9 cellular contexts compared by ENCODE assay signal in genomic region chrX:40468033-40468979, GRCh38.
DNase-seq lines count a peak whose midpoint lies in the region; FAIRE-seq and TF ChIP-seq lines count a peak whose summit lies in the region.
"Had no signal": no experiment of that assay in that cellular context is flagged by ENCODE, and none has a peak within 500 bp of the region (broad histone marks: within the 10 kb centered on the region; RNA-seq: fewer than 3 reads in every experiment).

No MANE protein-coding gene starts in this region.

- no peak overlapping the region for H2BK15ac ChIP-seq in H1 (ENCODE audit: low read length)

- peak overlapping the region; percentile 35; the same call in 1 of the 2 replicates for H2BK12ac ChIP-seq in H1 (ENCODE audit: low read depth, low read length)

- H3K4me1 ChIP-seq in H1 (replicated peaks in 1 of 4; ENCODE audit: control insufficient read depth in 3 of 4, insufficient read depth in 4 of 4, low read length in 3 of 4): peaks cover 0 to 7% (median 3%) of the 10 kb centered on the region in 4 experiments; a peak in 4 of 7 replicates
- peaks cover 0 to 29% (median 0%) of the 10 kb centered on the region in 4 donors for H3K4me1 ChIP-seq in tibial nerve

- TF ChIP-seq EP300 in H1 (IDR thresholded peaks at IDR 0.05; ENCODE audit: borderline replicate concordance in 1 of 2, low read depth in 2 of 2, low read length in 2 of 2) (no peak), tibial nerve (IDR thresholded peaks at IDR 0.05) (peak in 1 of 2 donors; percentile 49)

- no peaks in the 10 kb centered on the region for H3K9me3 ChIP-seq in H1 (ENCODE audit: insufficient read depth in 2 of 2, low read depth in 1 of 2, low read length in 1 of 2)
- H3K9me3 ChIP-seq in tibial nerve: no peaks in the 10 kb centered on the region

- no peak overlapping the region for H3K4me2 ChIP-seq in H1 (ENCODE audit: insufficient read depth in 1 of 2, low read depth in 2 of 2, low read length in 2 of 2)

- no peak overlapping the region for H3K56ac ChIP-seq in H1 (replicated peaks; ENCODE audit: insufficient read length, low read depth, low read length)

- H2AK5ac ChIP-seq in H1 (ENCODE audit: low read depth, low read length): no peak overlapping the region

- WGBS in H1 (ENCODE audit: extremely low coverage in 1 of 2, insufficient coverage in 1 of 2, insufficient read length in 1 of 2, insufficient replicate concordance in 2 of 2, low coverage in 1 of 2, low lambda C conversion rate in 2 of 2, missing lambda C conversion rate in 1 of 2), 2 experiments: 85% methylated on average over 6 of the region's 7 CpGs; no CpG with 5 or more reads in 1 of the 2 experiments
- 32 to 44% methylated on average over 7 of the region's 7 CpGs for WGBS in tibial nerve, 2 donors

- H3K36me3 Mint-ChIP-seq in HFFc6 (ENCODE audit: low read depth): no peaks in the 10 kb centered on the region
- no peaks in the 10 kb centered on the region for H3K36me3 Mint-ChIP-seq in mesothelial cell of epicardium
- H3K36me3 Mint-ChIP-seq: activated naive CD8-positive, alpha-beta T cell had no signal

- peak; percentile 93 for FAIRE-seq in H1 (lab: Jason Lieb, UNC)

- no peak overlapping the region for H3K9ac ChIP-seq in H1 (replicated peaks in 1 of 4; ENCODE audit: extremely low read depth in 1 of 4, low read depth in 3 of 4, low read length in 3 of 4)

- no peaks in the 10 kb centered on the region for H3K23me2 ChIP-seq in H1 (ENCODE audit: low read depth, low read length)

- H4K8ac ChIP-seq in H1 (ENCODE audit: extremely low read depth, insufficient read depth, low read length): no peak overlapping the region

- H3K79me2 ChIP-seq in H1 (ENCODE audit: control insufficient read depth in 1 of 2, insufficient read depth in 2 of 2, low read length in 2 of 2): no peaks in the 10 kb centered on the region

- no peaks in the 10 kb centered on the region for H4K20me1 ChIP-seq in H1 (replicated peaks in 1 of 2; ENCODE audit: control insufficient read depth in 1 of 2, insufficient read depth in 2 of 2, low read length in 2 of 2)

- TF ChIP-seq CTCF in GM10248 (IDR thresholded peaks at IDR 0.05; ENCODE audit: control extremely low read depth, extremely low read depth, low read depth, missing control alignments) (peak; percentile 41), HFFc6 (IDR thresholded peaks at IDR 0.05) (peak; percentile 13; the same call in 1 of the 2 replicates), H1 (IDR thresholded peaks at IDR 0.05; ENCODE audit: control extremely low read depth in 1 of 3, insufficient read depth in 1 of 3, low read depth in 1 of 3, low read length in 3 of 3) (peak; percentile 25 to 38 (median 31)), tibial nerve (IDR thresholded peaks at IDR 0.05) (peak in 2 of 5 experiments; percentile 12 to 54), mesothelial cell of epicardium (IDR thresholded peaks at IDR 0.05; ENCODE audit: unreplicated experiment) (no peak)

- H4K5ac ChIP-seq in H1 (ENCODE audit: insufficient read length, low read depth, low read length): no peak overlapping the region

- H3K36me3 ChIP-seq in H1 (ENCODE audit: control insufficient read depth in 2 of 4, insufficient read depth in 4 of 4, low read length in 3 of 4) (no peaks in the 10 kb centered on the region), tibial nerve (no peaks in the 10 kb centered on the region)

- H3K23ac ChIP-seq in H1 (ENCODE audit: insufficient read length): no peak overlapping the region

- H3K27me3 Mint-ChIP-seq in HFFc6 (ENCODE audit: insufficient read depth): peaks cover 25% of the 10 kb centered on the region
- H3K27me3 Mint-ChIP-seq in mesothelial cell of epicardium (ENCODE audit: low read depth): no peaks in the 10 kb centered on the region
- H3K27me3 Mint-ChIP-seq: activated naive CD8-positive, alpha-beta T cell had no signal

- H2BK120ac ChIP-seq in H1 (replicated peaks; ENCODE audit: low read depth, low read length): no peak overlapping the region

- peak; percentile 51 for DNase-seq in GM10248 (ENCODE audit: extremely low spot score)
- peak; percentile 18 for DNase-seq in HFFc6
- peak; percentile 49 to 79 for DNase-seq in NCI-H2081 (lab: John Stamatoyannopoulos, UW)
- peak; percentile 49 for DNase-seq in UCSD-AML1 (lab: John Stamatoyannopoulos, UW; ENCODE audit: unreplicated experiment)
- no peak for DNase-seq in H1 (ENCODE audit: low read depth in 1 of 2, low spot score in 2 of 2)
- DNase-seq in middle frontal gyrus (ENCODE audit: extremely low spot score, low spot score): peak; percentile 7
- peak; percentile 17 to 46 for DNase-seq in tibial nerve (ENCODE audit: low spot score in 2 of 2)
- no peak for DNase-seq in mesothelial cell of epicardium (ENCODE audit: low spot score in 2 of 2, unreplicated experiment in 2 of 2)

- no peak overlapping the region for H3K4me3 ChIP-seq in H1 (ENCODE audit: extremely low read depth in 1 of 4, insufficient read depth in 2 of 4, low read depth in 3 of 4, low read length in 4 of 4)
- H3K4me3 ChIP-seq in tibial nerve: no peak overlapping the region

- H3K4ac ChIP-seq in H1 (replicated peaks; ENCODE audit: insufficient read length, low read depth, low read length): no peak overlapping the region

- H2BK20ac ChIP-seq in H1 (ENCODE audit: low read length): no peak overlapping the region

- no peaks in the 10 kb centered on the region for H3K79me1 ChIP-seq in H1 (ENCODE audit: low read depth, low read length)

- CTCF ChIA-PET in GM10248 (lab: Yijun Ruan, JAX) (interaction anchor here (0.8 to 1.2 kb wide), 9 partner anchors 10 to 738 kb away, joined by 3 to 4 read pairs (median 3); no protein-coding TSS in a partner anchor), H1 (lab: Charles Lee; ENCODE audit: partially characterized antibody) (interaction anchor here (0.6 to 2.1 kb wide), 11 partner anchors 10 to 234 kb away, joined by 3 to 9 read pairs (median 4); no protein-coding TSS in a partner anchor)

- no peak overlapping the region for H3K18ac ChIP-seq in H1 (ENCODE audit: extremely low read depth, low read length)

- H2AFZ ChIP-seq in H1 (ENCODE audit: low read length): no peak overlapping the region

- no peaks in the 10 kb centered on the region for H3K9me3 Mint-ChIP-seq in HFFc6
- H3K9me3 Mint-ChIP-seq in mesothelial cell of epicardium: peaks cover 25% of the 10 kb centered on the region

- H3K27ac ChIP-seq in H1 (ENCODE audit: low read depth, low read length): no peak overlapping the region
- H3K27ac ChIP-seq in tibial nerve: peak overlapping the region in 3 of 4 donors; percentile 0 to 66 (median 66)

- peak; percentile 70 to 75 for TF ChIP-seq RAD21 in H1 (IDR thresholded peaks at IDR 0.05 in 1 of 2, conservative IDR thresholded peaks at IDR 0.05 in 1 of 2; ENCODE audit: low read depth in 2 of 2, low read length in 2 of 2)

- TF ChIP-seq POLR2A in H1 (IDR thresholded peaks at IDR 0.05; ENCODE audit: control extremely low read depth in 1 of 2, low read depth in 2 of 2, low read length in 2 of 2): no peak
- no peak for TF ChIP-seq POLR2A in tibial nerve (IDR thresholded peaks at IDR 0.05)

- H3K27me3 ChIP-seq in H1 (replicated peaks in 1 of 4; ENCODE audit: control insufficient read depth in 3 of 4, extremely low read depth in 1 of 4, insufficient read depth in 3 of 4, low read length in 3 of 4) (no peaks in the 10 kb centered on the region), tibial nerve (no peaks in the 10 kb centered on the region)

- no peak overlapping the region for H2BK5ac ChIP-seq in H1 (ENCODE audit: low read depth, low read length)

- no peak overlapping the region for H3K14ac ChIP-seq in H1 (ENCODE audit: insufficient read length)

- H3K4me3 Mint-ChIP-seq in HFFc6: peak overlapping the region; percentile 59; the same call in 1 of the 2 replicates
- no peak overlapping the region for H3K4me3 Mint-ChIP-seq in mesothelial cell of epicardium
- H3K4me3 Mint-ChIP-seq: activated naive CD8-positive, alpha-beta T cell had no signal

- H3K4me1 Mint-ChIP-seq in HFFc6 (ENCODE audit: low read depth): peaks cover 11% of the 10 kb centered on the region
- H3K4me1 Mint-ChIP-seq in mesothelial cell of epicardium: peaks cover 14% of the 10 kb centered on the region

- peak overlapping the region; percentile 18 for H4K91ac ChIP-seq in H1 (replicated peaks; ENCODE audit: insufficient read length, low read length)

- POLR2A ChIA-PET in GM10248 (lab: Yijun Ruan, JAX): no interaction called here
- POLR2A ChIA-PET in H1 (lab: Charles Lee; ENCODE audit: partially characterized antibody): no interaction called here

- H3K27ac Mint-ChIP-seq in HFFc6 (no peak overlapping the region), mesothelial cell of epicardium (no peak overlapping the region)
- H3K27ac Mint-ChIP-seq: activated naive CD8-positive, alpha-beta T cell had no signal

TF ChIP-seq in H1, 55 proteins besides CTCF, POLR2A, EP300 and RAD21 (continues in another document):
- TF ChIP-seq, protein P1, sequence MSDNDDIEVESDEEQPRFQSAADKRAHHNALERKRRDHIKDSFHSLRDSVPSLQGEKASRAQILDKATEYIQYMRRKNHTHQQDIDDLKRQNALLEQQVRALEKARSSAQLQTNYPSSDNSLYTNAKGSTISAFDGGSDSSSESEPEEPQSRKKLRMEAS (IDR thresholded peaks at IDR 0.05): no peak
- TF ChIP-seq NANOG (IDR thresholded peaks at IDR 0.05; ENCODE audit: insufficient read depth, low read depth, low read length, poor library complexity, severe bottlenecking) (no peak), YY1 (IDR thresholded peaks at IDR 0.05; ENCODE audit: low read depth, low read length) (no peak), TBP (IDR thresholded peaks at IDR 0.05; ENCODE audit: low read depth, low read length) (no peak)
- TF ChIP-seq, protein P2, sequence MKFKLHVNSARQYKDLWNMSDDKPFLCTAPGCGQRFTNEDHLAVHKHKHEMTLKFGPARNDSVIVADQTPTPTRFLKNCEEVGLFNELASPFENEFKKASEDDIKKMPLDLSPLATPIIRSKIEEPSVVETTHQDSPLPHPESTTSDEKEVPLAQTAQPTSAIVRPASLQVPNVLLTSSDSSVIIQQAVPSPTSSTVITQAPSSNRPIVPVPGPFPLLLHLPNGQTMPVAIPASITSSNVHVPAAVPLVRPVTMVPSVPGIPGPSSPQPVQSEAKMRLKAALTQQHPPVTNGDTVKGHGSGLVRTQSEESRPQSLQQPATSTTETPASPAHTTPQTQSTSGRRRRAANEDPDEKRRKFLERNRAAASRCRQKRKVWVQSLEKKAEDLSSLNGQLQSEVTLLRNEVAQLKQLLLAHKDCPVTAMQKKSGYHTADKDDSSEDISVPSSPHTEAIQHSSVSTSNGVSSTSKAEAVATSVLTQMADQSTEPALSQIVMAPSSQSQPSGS (IDR thresholded peaks at IDR 0.05; ENCODE audit: low read length): no peak

Comparison
In these comparisons a context has a peak if more than half of its experiments do, and no peak if none do; other contexts are left out.
1. DNase-seq: peak in GM10248 (single experiment), HFFc6 (single experiment), NCI-H2081 (2 of 2), UCSD-AML1 (single experiment), middle frontal gyrus (single experiment) and tibial nerve (2 of 2); none in H1 (0 of 2) and mesothelial cell of epicardium (0 of 2).